Comparison of ENCODE assay signal across 12 cellular contexts in the genomic region with DNA sequence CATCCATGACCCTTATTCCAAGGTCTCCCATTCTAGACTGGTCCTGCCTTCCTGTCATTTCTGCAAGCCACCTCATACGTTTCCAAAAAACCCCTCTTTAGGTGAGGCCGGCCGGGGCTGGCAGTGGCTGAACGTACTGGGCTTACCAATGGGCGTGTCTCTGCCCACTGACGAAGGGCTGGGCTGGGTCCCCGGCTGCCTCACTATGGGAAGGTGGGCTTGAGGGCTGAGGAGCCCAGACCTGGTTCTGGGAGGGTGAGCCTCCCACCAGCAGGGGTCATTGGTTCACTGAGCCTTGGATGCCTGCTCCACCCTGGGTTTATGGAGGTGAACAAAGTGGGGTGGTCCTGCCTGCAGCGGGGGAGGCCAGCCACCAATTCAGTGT. TPM values are rescaled to one million over a fixed set of nuclear protein-coding genes. Genes with fewer than 3 reads are reported as not detected.
DNase-seq lines count a peak whose midpoint lies in the region; ATAC-seq and TF ChIP-seq lines count a peak whose summit lies in the region.
"Had no signal": no experiment of that assay in that cellular context is flagged by ENCODE, and none has a peak within 500 bp of the region (broad histone marks: within the 10 kb centered on the region; RNA-seq: fewer than 3 reads in every experiment).

No MANE protein-coding gene starts in this region.

- peak overlapping the region; percentile 41 for H4K91ac ChIP-seq in trophoblast cell (ENCODE audit: low read depth, low read length)

- peak overlapping the region; percentile 8 for H2AK5ac ChIP-seq in trophoblast cell (ENCODE audit: low read length)

- TF ChIP-seq CTCF in HCT116 (IDR thresholded peaks at IDR 0.05 in 2 of 3, conservative IDR thresholded peaks at IDR 0.05 in 1 of 3; ENCODE audit: borderline replicate concordance in 1 of 3, insufficient read depth in 1 of 3, low read depth in 2 of 3, low read length in 2 of 3) = no peak; a peak in 1 of 6 replicates
- peak; percentile 54 for TF ChIP-seq CTCF in endodermal cell (conservative IDR thresholded peaks at IDR 0.05)

- H2BK5ac ChIP-seq in trophoblast cell (ENCODE audit: low read depth, low read length, poor library complexity) = no peak overlapping the region

- no peaks in the 10 kb centered on the region for H3K9me2 ChIP-seq in HCT116 (ENCODE audit: insufficient read depth)

- H3K27ac Mint-ChIP-seq in endodermal cell = no peak overlapping the region

- no TSS peak for BruUV-seq in HCT116 (replicated peaks; lab: Mats Ljungman, UMichigan)

- 91 to 100% methylated on average over 2 to 8 of the region's 8 CpGs for WGBS in endodermal cell (ENCODE audit: insufficient coverage in 1 of 2, insufficient read length in 1 of 2), 2 experiments
- no CpG with 5 or more reads among the region's 8 CpGs for WGBS in trophoblast cell (ENCODE audit: extremely low coverage, insufficient coverage, insufficient read length)

- TF ChIP-seq POLR2A in HCT116 (IDR thresholded peaks at IDR 0.05; ENCODE audit: borderline replicate concordance, extremely low read depth, insufficient read depth, insufficient read length) = no peak

- H3K4me1 ChIP-seq in BLaER1 = peaks cover 100% of the 10 kb centered on the region
- peaks cover 8 to 14% of the 10 kb centered on the region in 2 experiments; a peak in 3 of 4 replicates for H3K4me1 ChIP-seq in HCT116 (ENCODE audit: control insufficient read depth in 1 of 2, insufficient read depth in 2 of 2, low read length in 2 of 2)
- H3K4me1 ChIP-seq in endodermal cell (ENCODE audit: control insufficient read depth, insufficient read depth, low read length) = no peaks in the 10 kb centered on the region
- H3K4me1 ChIP-seq in trophoblast cell (ENCODE audit: control insufficient read depth in 1 of 2, insufficient read depth in 2 of 2, low read length in 2 of 2) = peaks cover 10 to 13% of the 10 kb centered on the region in 2 experiments

- CTCF ChIA-PET in HCT116 (lab: Charles Lee) = no interaction called here

- ATAC-seq in HCT116 = no peak
- ATAC-seq in GM18873 (IDR thresholded peaks at IDR 0.05; ENCODE audit: low FRiP score, unreplicated experiment) = no peak
- no peak for ATAC-seq in HG03442 (IDR thresholded peaks at IDR 0.05; ENCODE audit: unreplicated experiment)

- H3K79me2 ChIP-seq in HCT116 (ENCODE audit: insufficient read depth, low read length) (no peaks in the 10 kb centered on the region), trophoblast cell (ENCODE audit: control insufficient read depth, insufficient read depth, low read length, poor library complexity) (no peaks in the 10 kb centered on the region)

- no peak overlapping the region for H3K23ac ChIP-seq in trophoblast cell (ENCODE audit: low read length)

- H3K27me3 Mint-ChIP-seq in endodermal cell (ENCODE audit: insufficient read depth) = no peaks in the 10 kb centered on the region
- H3K27me3 Mint-ChIP-seq: activated naive CD8-positive, alpha-beta T cell had no signal

- H3K18ac ChIP-seq in trophoblast cell (ENCODE audit: low read length) = no peak overlapping the region

- no peaks in the 10 kb centered on the region for H3K9me3 Mint-ChIP-seq in endodermal cell

- no peak overlapping the region for H3K4me3 ChIP-seq in BLaER1
- H3K4me3 ChIP-seq in HCT116 (replicated peaks in 1 of 2; ENCODE audit: low read depth in 1 of 2, low read length in 2 of 2) = no peak overlapping the region
- H3K4me3 ChIP-seq in endodermal cell (ENCODE audit: low read length) = no peak overlapping the region
- no peak overlapping the region for H3K4me3 ChIP-seq in trophoblast cell (ENCODE audit: low read depth, low read length)
- H3K4me3 ChIP-seq: pancreas had no signal

- peak overlapping the region; percentile 41 for H2BK120ac ChIP-seq in trophoblast cell (ENCODE audit: insufficient read depth, low read length, poor library complexity)

- TF ChIP-seq RAD21 in HCT116 (IDR thresholded peaks at IDR 0.05; ENCODE audit: low read depth) = peak; percentile 28; the same call in 1 of the 2 replicates

- peaks cover 2% of the 10 kb centered on the region for H3K4me1 Mint-ChIP-seq in endodermal cell

- H4K8ac ChIP-seq in trophoblast cell (ENCODE audit: low read depth, low read length) = peak overlapping the region; percentile 47

- no peak overlapping the region for H3K4ac ChIP-seq in trophoblast cell (ENCODE audit: low read depth, low read length)

- H2AFZ ChIP-seq in HCT116 (ENCODE audit: low read depth, low read length, poor library complexity, severe bottlenecking) (no peak overlapping the region), trophoblast cell (ENCODE audit: insufficient read depth, low read length, poor library complexity) (no peak overlapping the region)

- no peak overlapping the region for H2BK12ac ChIP-seq in trophoblast cell (ENCODE audit: low read length)

- H3K27ac ChIP-seq in BLaER1 (peak overlapping the region; percentile 86), HCT116 (ENCODE audit: low read depth, low read length) (no peak overlapping the region), endodermal cell (ENCODE audit: low read depth, low read length) (no peak overlapping the region), trophoblast cell (ENCODE audit: low read depth, low read length) (no peak overlapping the region)

- H3K9me3 ChIP-seq in BLaER1 = no peaks in the 10 kb centered on the region
- no peaks in the 10 kb centered on the region for H3K9me3 ChIP-seq in HCT116 (ENCODE audit: control insufficient read depth in 1 of 2, insufficient read depth in 1 of 2, low read depth in 1 of 2, low read length in 2 of 2)
- no peaks in the 10 kb centered on the region for H3K9me3 ChIP-seq in endodermal cell (ENCODE audit: control insufficient read depth, low read length)
- H3K9me3 ChIP-seq in trophoblast cell (ENCODE audit: insufficient read depth, low read depth, low read length) = peaks cover 2% of the 10 kb centered on the region
- H3K9me3 ChIP-seq: pancreas had no signal

- POLR2A ChIA-PET in HCT116 (lab: Charles Lee) = interaction anchor here (1.2 kb wide), 1 partner anchor 19 kb away, joined by 4 read pairs; a partner anchor contains a TSS

- H3K36me3 Mint-ChIP-seq in endodermal cell (ENCODE audit: low read depth) = no peaks in the 10 kb centered on the region
- H3K36me3 Mint-ChIP-seq: activated naive CD8-positive, alpha-beta T cell had no signal

- DNase-seq in HCT116 (ENCODE audit: low read depth, low spot score) (no peak), endodermal cell (no peak), trophoblast cell (no peak), MV-4-11 (lab: John Stamatoyannopoulos, UW) (no peak), GM19240 (ENCODE audit: insufficient read length, low spot score) (no peak)
- DNase-seq: NCI-H526 treated with DMSO at 0.1 percent for 48 hours; stimulated activated CD4-positive, alpha-beta T cell treated with anti-CD3 and anti-CD28 coated beads, Interleukin-1b, Interleukin-23, amount 100 ng/mL, for 48 hours had no signal

- no peak overlapping the region for H3K4me3 Mint-ChIP-seq in endodermal cell
- H3K4me3 Mint-ChIP-seq: activated naive CD8-positive, alpha-beta T cell had no signal

- H4K20me1 ChIP-seq in BLaER1 (no peaks in the 10 kb centered on the region), HCT116 (ENCODE audit: insufficient read depth) (no peaks in the 10 kb centered on the region)

- H3K27me3 ChIP-seq in BLaER1 (no peaks in the 10 kb centered on the region), HCT116 (ENCODE audit: insufficient read depth, low read length) (no peaks in the 10 kb centered on the region), endodermal cell (ENCODE audit: control insufficient read depth, insufficient read depth, low read length, poor library complexity, severe bottlenecking) (no peaks in the 10 kb centered on the region), trophoblast cell (ENCODE audit: insufficient read depth, low read length) (no peaks in the 10 kb centered on the region)
- H3K27me3 ChIP-seq: pancreas had no signal

- no peak overlapping the region for H4K12ac ChIP-seq in trophoblast cell (ENCODE audit: low read depth, low read length)

- RAD21 ChIA-PET in HCT116 (lab: Charles Lee; ENCODE audit: low non-redundant PET in 1 of 2, low total read pairs in 2 of 2, uncharacterized antibody in 2 of 2, unreplicated experiment in 2 of 2) = no interaction called here

- H3K4me2 ChIP-seq in BLaER1 (peak overlapping the region; percentile 83), HCT116 (ENCODE audit: low read length) (peak overlapping the region; percentile 31; the same call in 1 of the 2 replicates), trophoblast cell (ENCODE audit: low read length) (no peak overlapping the region)

- peaks cover 9% of the 10 kb centered on the region for H3K79me1 ChIP-seq in trophoblast cell (ENCODE audit: low read length)

- intact Hi-C loops in HCT116 (cut with micrococcal nuclease) = no loop called here

- H3K36me3 ChIP-seq in BLaER1 (peaks cover 26% of the 10 kb centered on the region), HCT116 (ENCODE audit: control insufficient read depth in 1 of 2, insufficient read depth in 2 of 2, low read length in 2 of 2) (no peaks in the 10 kb centered on the region; a peak in 1 of 4 replicates), endodermal cell (ENCODE audit: control insufficient read depth, insufficient read depth, low read length) (peaks cover 4% of the 10 kb centered on the region), trophoblast cell (ENCODE audit: control insufficient read depth in 1 of 2, insufficient read depth in 2 of 2, low read length in 2 of 2) (peaks cover 4 to 5% of the 10 kb centered on the region in 2 experiments)

- H3K9ac ChIP-seq in BLaER1 (peak overlapping the region; percentile 54; the same call in 1 of the 2 replicates), HCT116 (ENCODE audit: low read length) (no peak overlapping the region), endodermal cell (ENCODE audit: extremely low read depth, low read length, poor library complexity, severe bottlenecking) (no peak overlapping the region), trophoblast cell (ENCODE audit: low read length) (no peak overlapping the region)

- H3K14ac ChIP-seq in trophoblast cell (ENCODE audit: low read length) = no peak overlapping the region

TF ChIP-seq in HCT116, 20 proteins besides CTCF, POLR2A, EP300 and RAD21 (continues in another document):
- TF ChIP-seq EGR1 (IDR thresholded peaks at IDR 0.05; ENCODE audit: low read depth) (no peak), ZNF274 (IDR thresholded peaks at IDR 0.05; ENCODE audit: low read depth, low read length) (no peak), SIN3A (IDR thresholded peaks at IDR 0.05; ENCODE audit: low read depth) (no peak), SP1 (IDR thresholded peaks at IDR 0.05; ENCODE audit: low read depth) (no peak), YY1 (IDR thresholded peaks at IDR 0.05; ENCODE audit: extremely low read depth, insufficient replicate concordance, low read depth, low read length) (no peak), CBX3 (IDR thresholded peaks at IDR 0.05; ENCODE audit: low read depth) (no peak)

RNA-seq across cellular contexts. Expression of a gene that starts 19.9 kb away (rescaled TPM):
- total RNA-seq in HCT116 (2021; ENCODE audit: unreplicated experiment) (5.3 TPM), endodermal cell (10 to 100 TPM; 11.0 to 12.1 TPM)
- polyA plus RNA-seq in HCT116 (2012) = 1.4 and 2.1 TPM in 2 replicates
- 9.1 TPM for polyA plus RNA-seq in endodermal cell (2013, experiment 1 of 2)
- 6.2 TPM for polyA plus RNA-seq in endodermal cell (2013, experiment 2 of 2)
- 1.7 and 1.8 TPM in 2 replicates for polyA plus RNA-seq in trophoblast cell (2013)

RNA-seq across cellular contexts. Expression of a gene that starts 45.4 kb away (rescaled TPM):
- 85.6 TPM for total RNA-seq in HCT116 (2021; ENCODE audit: unreplicated experiment)
- 161 and 187 TPM in 2 replicates for polyA plus RNA-seq in HCT116 (2012)
- total RNA-seq in endodermal cell = 10 to 100 TPM; 22.3 to 22.4 TPM
- polyA plus RNA-seq in endodermal cell (2013, experiment 1 of 2) = 51.9 TPM
- polyA plus RNA-seq in endodermal cell (2013, experiment 2 of 2) = 43.8 TPM
- 20.6 and 21.6 TPM in 2 replicates for polyA plus RNA-seq in trophoblast cell (2013)
